Comparison of ENCODE assay signal across 8 cellular contexts in the genomic region with DNA sequence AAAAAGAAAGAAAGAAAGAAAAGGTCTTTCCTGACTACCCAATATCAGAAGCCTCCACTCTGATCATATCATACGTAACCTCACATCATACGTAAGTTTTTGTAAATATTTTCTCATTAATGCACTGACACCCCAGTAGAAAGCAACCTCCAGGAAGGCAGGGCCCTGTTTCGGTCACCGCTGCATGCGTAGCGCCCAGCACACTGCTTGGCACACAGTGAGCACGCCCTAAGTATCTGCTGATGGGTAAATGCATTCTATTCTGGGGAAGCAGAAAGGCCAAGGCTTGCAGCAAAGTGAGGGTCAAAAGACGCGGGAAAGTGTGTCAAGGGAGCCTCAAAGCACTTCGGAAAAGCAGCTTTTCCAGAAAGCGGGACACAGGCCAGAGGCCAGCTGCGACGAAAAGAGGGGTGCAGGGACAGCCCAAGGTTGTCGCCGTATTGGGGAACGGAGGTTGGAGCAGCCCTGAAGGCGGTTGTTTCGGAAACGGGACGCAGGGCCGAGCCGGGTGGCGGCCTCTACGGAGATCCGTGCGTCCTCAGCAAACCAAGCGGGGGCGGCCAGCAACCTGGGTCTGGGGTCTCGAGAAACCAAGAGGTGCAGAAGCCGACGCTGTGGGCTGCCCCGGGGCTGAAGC. TPM values are rescaled to one million over a fixed set of nuclear protein-coding genes. Genes with fewer than 3 reads are reported as not detected.
DNase-seq lines count a peak whose midpoint lies in the region; ATAC-seq and TF ChIP-seq lines count a peak whose summit lies in the region.

No MANE protein-coding gene starts in this region.

- ATAC-seq in heart right ventricle = peak in 5 of 8 donors; percentile 0 to 18 (median 11)
- no peak for ATAC-seq in Right ventricle myocardium superior (ENCODE audit: poor library complexity)
- ATAC-seq in GM21526 (IDR thresholded peaks at IDR 0.05; ENCODE audit: low FRiP score, unreplicated experiment) = no peak
- ATAC-seq in HG03520 (IDR thresholded peaks at IDR 0.05; ENCODE audit: unreplicated experiment) = no peak

- H3K9me3 ChIP-seq in heart right ventricle = no peaks in the 10 kb centered on the region
- no peaks in the 10 kb centered on the region for H3K9me3 ChIP-seq in SU-DHL-6 (ENCODE audit: insufficient read depth, low read length)

- H3K9me2 ChIP-seq in SU-DHL-6 (replicated peaks; ENCODE audit: insufficient read depth, low read length) = no peaks in the 10 kb centered on the region

- peaks cover 60% of the 10 kb centered on the region for H3K79me2 ChIP-seq in SU-DHL-6 (ENCODE audit: insufficient read depth, low read length)

- H3K4me1 ChIP-seq in heart right ventricle = peaks cover 12 to 58% (median 47%) of the 10 kb centered on the region in 9 donors

- H3K9ac ChIP-seq in SU-DHL-6 (ENCODE audit: low read length) = peak overlapping the region; percentile 95

- no peaks in the 10 kb centered on the region for H4K20me1 ChIP-seq in SU-DHL-6 (ENCODE audit: low read depth, low read length)

- H3K27me3 ChIP-seq in heart right ventricle (no peaks in the 10 kb centered on the region), SU-DHL-6 (ENCODE audit: low read length) (no peaks in the 10 kb centered on the region)

- TF ChIP-seq CTCF in heart right ventricle (IDR thresholded peaks at IDR 0.05) (no peak), SU-DHL-6 (IDR thresholded peaks at IDR 0.05; ENCODE audit: insufficient read depth, low read length, poor library complexity, severe bottlenecking) (no peak), fibroblast of villous mesenchyme (IDR thresholded peaks at IDR 0.05; ENCODE audit: insufficient read depth, low read depth, low read length) (no peak)

- H3K27ac ChIP-seq in heart right ventricle (peak overlapping the region in 9 of 10 donors; percentile 82 to 98 (median 93)), SU-DHL-6 (ENCODE audit: low read depth, low read length) (peak overlapping the region; percentile 77)

- H3K4me2 ChIP-seq in SU-DHL-6 (ENCODE audit: low read depth, low read length, poor library complexity, severe bottlenecking) = peak overlapping the region; percentile 69

- DNase-seq in heart right ventricle (no peak), Right ventricle myocardium superior (no peak), fibroblast of villous mesenchyme (ENCODE audit: low read depth) (no peak), skeletal muscle cell (ENCODE audit: low read depth) (no peak), occipital lobe (lab: John Stamatoyannopoulos, UW) (no peak)

- intact Hi-C loops in heart right ventricle (cut with DNase I) (loop anchor here in 3 of 10 donors (5.0 to 10.0 kb wide), 2 partner anchors 125 to 128 kb away; a partner anchor contains a TSS), Right ventricle myocardium superior (cut with DNase I) (no loop called here)

- H3F3A ChIP-seq in SU-DHL-6 (ENCODE audit: insufficient read depth) = no peaks in the 10 kb centered on the region

- H3K4me3 ChIP-seq in heart right ventricle = peak overlapping the region; percentile 75 to 100 (median 98)
- H3K4me3 ChIP-seq in SU-DHL-6 (ENCODE audit: insufficient read depth, low read length, poor library complexity, severe bottlenecking) = peak overlapping the region; percentile 63
- peak overlapping the region; percentile 87 for H3K4me3 ChIP-seq in fibroblast of villous mesenchyme (ENCODE audit: low read depth, low read length)
- peak overlapping the region; percentile 100 for H3K4me3 ChIP-seq in skeletal muscle cell (ENCODE audit: low read depth, low read length)

- WGBS in heart right ventricle, 2 donors = 6% methylated on average over 32 of the region's 32 CpGs

- peaks cover 0 to 39% (median 8%) of the 10 kb centered on the region in 9 donors for H3K36me3 ChIP-seq in heart right ventricle
- H3K36me3 ChIP-seq in SU-DHL-6 (ENCODE audit: low read length) = no peaks in the 10 kb centered on the region; the same call in 1 of the 2 replicates

- peak overlapping the region; percentile 83 for H2AFZ ChIP-seq in SU-DHL-6 (ENCODE audit: low read depth, low read length, severe bottlenecking)

RNA-seq across cellular contexts. Expression of a gene that starts 0.5 kb away (rescaled TPM):
- total RNA-seq in heart right ventricle = 10 to 100 TPM; 33.6 to 50.2 (median 44.8) TPM
- 10 to 100 TPM; 30.1 to 32.0 TPM for polyA plus RNA-seq in heart right ventricle
- total RNA-seq in Right ventricle myocardium superior = 37.2 TPM
- 22.5 and 27.4 TPM in 2 replicates for total RNA-seq in fibroblast of villous mesenchyme
- total RNA-seq in occipital lobe = 14.5 TPM

RNA-seq across cellular contexts. Expression of a gene that starts 0.8 kb away (rescaled TPM):
- total RNA-seq in heart right ventricle (10 to 100 TPM; 29.3 to 48.6 (median 36.7) TPM), Right ventricle myocardium superior (32.8 TPM), fibroblast of villous mesenchyme (30.6 and 32.4 TPM in 2 replicates), occipital lobe (31.7 TPM)
- polyA plus RNA-seq in heart right ventricle = 10 to 100 TPM; 11.2 to 39.4 TPM

RNA-seq across cellular contexts. Expression of a gene that starts 46.7 kb away (rescaled TPM):
- total RNA-seq in heart right ventricle = 1 to 10 TPM in 4 of 10 donors, under 1 TPM in 6; 0.17 to 2.1 (median 0.64) TPM
- under 1 TPM; 0.20 to 0.66 TPM for polyA plus RNA-seq in heart right ventricle
- 0.32 TPM for total RNA-seq in Right ventricle myocardium superior
- total RNA-seq in fibroblast of villous mesenchyme = 0.86 and 1.3 TPM in 2 replicates
- not detected for total RNA-seq in occipital lobe

Comparison
In these comparisons a context has a peak if more than half of its experiments do, and no peak if none do; other contexts are left out.
1. ATAC-seq: peak in heart right ventricle (5 of 8); none in Right ventricle myocardium superior (single experiment), GM21526 (single experiment) and HG03520 (single experiment).
2. Peak in every context shown above with its lines, with median percentiles within 50 percentile points of each other: H3K4me3 ChIP-seq.